Comparison of ENCODE assay signal across 7 cellular contexts in the genomic region with DNA sequence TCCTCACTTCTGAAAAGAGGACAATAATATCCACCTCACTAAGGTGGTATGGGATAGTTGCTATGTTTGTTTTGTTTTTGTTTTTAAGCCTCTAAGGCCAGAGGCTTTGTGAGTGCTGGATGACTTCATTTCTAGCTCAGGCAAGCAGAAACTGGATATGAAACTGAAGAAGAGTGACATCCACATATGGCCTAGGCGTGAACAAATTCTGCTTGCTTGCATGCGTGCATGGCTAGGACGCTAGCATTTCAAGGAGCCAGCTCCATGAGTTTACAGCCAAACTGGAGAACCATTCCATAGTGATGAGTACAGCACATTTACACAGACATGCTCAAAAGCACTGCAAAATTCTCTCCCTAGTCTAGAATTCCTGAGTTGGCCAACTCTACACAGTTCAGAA. TPM values are rescaled to one million over a fixed set of nuclear protein-coding genes. Genes with fewer than 3 reads are reported as not detected.
DNase-seq lines count a peak whose midpoint lies in the region; ATAC-seq lines count a peak whose summit lies in the region.
"Not testable (repeated sequence)": the region's sequence is repeated elsewhere in the genome, so short reads cannot be mapped to it uniquely, and the experiment has no call there.

No MANE protein-coding gene starts in this region.

- DNase-seq in activated naive CD8-positive, alpha-beta T cell treated with anti-CD3 and anti-CD28 coated beads, Interleukin-2, amount 50 U/mL, for 24 hours = not testable (repeated sequence)
- peak; percentile 21 for DNase-seq in naive B cell

- ATAC-seq in GM18868 (IDR thresholded peaks at IDR 0.05; ENCODE audit: unreplicated experiment) = peak; percentile 35
- peak; percentile 50 for ATAC-seq in GM21447 (IDR thresholded peaks at IDR 0.05; ENCODE audit: unreplicated experiment)
- peak; percentile 36 for ATAC-seq in HG02588 (IDR thresholded peaks at IDR 0.05; ENCODE audit: unreplicated experiment)
- peak; percentile 49 for ATAC-seq in HG03039 (IDR thresholded peaks at IDR 0.05; ENCODE audit: unreplicated experiment)
- peak; percentile 58 for ATAC-seq in HG03521 (IDR thresholded peaks at IDR 0.05; ENCODE audit: unreplicated experiment)
- ATAC-seq in activated naive CD8-positive, alpha-beta T cell treated with anti-CD3 and anti-CD28 coated beads, Interleukin-2, amount 50 U/mL, for 24 hours = peak; percentile 33
- ATAC-seq in naive B cell (ENCODE audit: low read depth in 2 of 2) = peak; percentile 71 to 72

- not testable (repeated sequence) for H3K36me3 Mint-ChIP-seq in activated naive CD8-positive, alpha-beta T cell treated with anti-CD3 and anti-CD28 coated beads, Interleukin-2, amount 50 U/mL, for 24 hours (ENCODE audit: low read depth); naive B cell

- H3K27me3 Mint-ChIP-seq in activated naive CD8-positive, alpha-beta T cell treated with anti-CD3 and anti-CD28 coated beads, Interleukin-2, amount 50 U/mL, for 24 hours; naive B cell: not testable (repeated sequence)

- H3K4me1 Mint-ChIP-seq in activated naive CD8-positive, alpha-beta T cell treated with anti-CD3 and anti-CD28 coated beads, Interleukin-2, amount 50 U/mL, for 24 hours; naive B cell: not testable (repeated sequence)

- H3K9me3 Mint-ChIP-seq in activated naive CD8-positive, alpha-beta T cell treated with anti-CD3 and anti-CD28 coated beads, Interleukin-2, amount 50 U/mL, for 24 hours; naive B cell: not testable (repeated sequence)

- H3K27ac Mint-ChIP-seq in activated naive CD8-positive, alpha-beta T cell treated with anti-CD3 and anti-CD28 coated beads, Interleukin-2, amount 50 U/mL, for 24 hours; naive B cell: not testable (repeated sequence)

- not testable (repeated sequence) for H3K4me3 Mint-ChIP-seq in activated naive CD8-positive, alpha-beta T cell treated with anti-CD3 and anti-CD28 coated beads, Interleukin-2, amount 50 U/mL, for 24 hours; naive B cell

RNA-seq across cellular contexts. Expression of a gene that starts 36.9 kb away (rescaled TPM):
- polyA plus RNA-seq in naive B cell (ENCODE audit: low read depth in 6 of 6) = 1 to 10 TPM in 4 of 6 donors, under 1 TPM in 1, not detected in 1; 0.92 to 3.6 (median 1.9) TPM

RNA-seq across cellular contexts. Expression of a gene that starts 37.6 kb away (rescaled TPM):
- polyA plus RNA-seq in naive B cell (ENCODE audit: low read depth in 6 of 6) = not detected
